Comparison of ENCODE assay signal across 27 cellular contexts in genomic region chr4:93730251-93730650, GRCh38.
"Had no signal": no experiment of that assay in that cellular context is flagged by ENCODE, and none has a peak within 500 bp of the region (broad histone marks: within the 10 kb centered on the region; RNA-seq: fewer than 3 reads in every experiment).

No MANE protein-coding gene starts in this region.

- H3K36me3 ChIP-seq: cardiac muscle cell, gastroesophageal sphincter, right lobe of liver, uterus had no signal

- H3K9me3 ChIP-seq: gastroesophageal sphincter, right lobe of liver, testis, uterus had no signal

- H3K36me3 Mint-ChIP-seq: activated CD4-positive, alpha-beta memory T cell treated with anti-CD3 and anti-CD28 coated beads for 36 hours; activated naive CD4-positive, alpha-beta T cell treated with anti-CD3 and anti-CD28 coated beads, Interleukin-2, amount 50 U/mL, for 24 hours; naive thymus-derived CD8-positive, alpha-beta T cell; type B pancreatic cell had no signal

- H3K27ac ChIP-seq: cardiac muscle cell, gastroesophageal sphincter, hepatocyte, right lobe of liver, testis, uterus, VCaP had no signal

- H3K4me1 Mint-ChIP-seq: activated CD4-positive, alpha-beta T cell treated with anti-CD3 and anti-CD28 coated beads, Interleukin-2, amount 10 ng/mL, durations not matched to agents 24 days and 14 days; activated naive CD4-positive, alpha-beta T cell treated with anti-CD3 and anti-CD28 coated beads, Interleukin-2, amount 50 U/mL, for 24 hours; naive thymus-derived CD8-positive, alpha-beta T cell had no signal

- H3K27me3 Mint-ChIP-seq: activated CD4-positive, alpha-beta memory T cell treated with anti-CD3 and anti-CD28 coated beads for 36 hours; activated CD4-positive, alpha-beta T cell treated with anti-CD3 and anti-CD28 coated beads, Interleukin-2, amount 10 ng/mL, durations not matched to agents 24 days and 14 days; activated naive CD4-positive, alpha-beta T cell treated with anti-CD3 and anti-CD28 coated beads, Interleukin-2, amount 50 U/mL, for 24 hours; activated T-cell treated with anti-CD3 and anti-CD28 coated beads, Interleukin-2, amount 50 U/mL, for 24 hours; effector memory CD8-positive, alpha-beta T cell; naive thymus-derived CD8-positive, alpha-beta T cell; type B pancreatic cell had no signal

- H3K27ac Mint-ChIP-seq: activated CD4-positive, alpha-beta memory T cell treated with anti-CD3 and anti-CD28 coated beads for 36 hours; activated CD4-positive, alpha-beta T cell treated with anti-CD3 and anti-CD28 coated beads, Interleukin-2, amount 10 ng/mL, durations not matched to agents 24 days and 14 days; activated naive CD4-positive, alpha-beta T cell treated with anti-CD3 and anti-CD28 coated beads, Interleukin-2, amount 50 U/mL, for 24 hours; activated T-cell treated with anti-CD3 and anti-CD28 coated beads, Interleukin-2, amount 50 U/mL, for 24 hours; effector memory CD8-positive, alpha-beta T cell; naive thymus-derived CD8-positive, alpha-beta T cell; T-helper 1 cell treated with Interleukin-12 subunit alpha and Interleukin-12 subunit beta and Interleukin-4 antibody, amounts not matched to agents 30 μg/mL and 1 μg/mL, for 36 hours; type B pancreatic cell had no signal

- DNase-seq: activated CD4-positive, alpha-beta memory T cell treated with anti-CD3 and anti-CD28 coated beads for 36 hours; activated CD4-positive, alpha-beta T cell treated with anti-CD3 and anti-CD28 coated beads, Interleukin-2, amount 10 ng/mL, durations not matched to agents 24 days and 14 days; activated CD4-positive, CD25-positive, alpha-beta regulatory T cell treated with anti-CD3 and anti-CD28 coated beads, Interleukin-2, amount 50 U/mL, for 72 hours; activated CD8-positive, alpha-beta memory T cell treated with anti-CD3 and anti-CD28 coated beads, Interleukin-2, amount 50 U/mL, for 48 hours; activated T-cell treated with anti-CD3 and anti-CD28 coated beads, Interleukin-2, amount 50 U/mL, for 24 hours; cortex of kidney; effector memory CD8-positive, alpha-beta T cell; left cardiac atrium; naive thymus-derived CD8-positive, alpha-beta T cell; right lobe of liver; stimulated activated CD4-positive, alpha-beta T cell treated with anti-CD3 and anti-CD28 coated beads, Interleukin-12 subunit alpha, Interleukin-12 subunit beta, amount 100 ng/mL, for 4 hours; stimulated activated CD4-positive, alpha-beta T cell treated with anti-CD3 and anti-CD28 coated beads, Interleukin-4, amount 100 ng/mL, for 1 hour; stimulated activated naive CD8-positive, alpha-beta T cell treated with anti-CD3 and anti-CD28 coated beads, Interleukin-15, Interleukin-2, amounts not matched to agents 100 U/mL and 50 U/mL, for 24 hours; SW 1271; T-helper 9 cell; testis; uterus had no signal

- FAIRE-seq: endothelial cell of umbilical vein, keratinocyte, TTC549 had no signal

- ATAC-seq: effector memory CD8-positive, alpha-beta T cell; gastroesophageal sphincter; left cardiac atrium; naive thymus-derived CD8-positive, alpha-beta T cell; right lobe of liver; stimulated activated naive CD8-positive, alpha-beta T cell treated with anti-CD3 and anti-CD28 coated beads, Interleukin-15, Interleukin-2, amounts not matched to agents 100 U/mL and 50 U/mL, for 24 hours had no signal

- H3K27me3 ChIP-seq: cardiac muscle cell, gastroesophageal sphincter, hepatocyte, right lobe of liver, testis, uterus had no signal

- H3K4me1 ChIP-seq: gastroesophageal sphincter, right lobe of liver, testis, uterus had no signal

- H3K4me3 Mint-ChIP-seq: activated CD4-positive, alpha-beta memory T cell treated with anti-CD3 and anti-CD28 coated beads for 36 hours; activated CD4-positive, alpha-beta T cell treated with anti-CD3 and anti-CD28 coated beads, Interleukin-2, amount 10 ng/mL, durations not matched to agents 24 days and 14 days; activated naive CD4-positive, alpha-beta T cell treated with anti-CD3 and anti-CD28 coated beads, Interleukin-2, amount 50 U/mL, for 24 hours; activated T-cell treated with anti-CD3 and anti-CD28 coated beads, Interleukin-2, amount 50 U/mL, for 24 hours; effector memory CD8-positive, alpha-beta T cell; naive thymus-derived CD8-positive, alpha-beta T cell; T-helper 1 cell treated with Interleukin-12 subunit alpha and Interleukin-12 subunit beta and Interleukin-4 antibody, amounts not matched to agents 30 μg/mL and 1 μg/mL, for 36 hours; type B pancreatic cell had no signal

- H3K4me3 ChIP-seq: cardiac muscle cell, gastroesophageal sphincter, hepatocyte, right lobe of liver, testis, uterus had no signal

- H3K9me3 Mint-ChIP-seq: activated CD4-positive, alpha-beta memory T cell treated with anti-CD3 and anti-CD28 coated beads for 36 hours; activated CD4-positive, alpha-beta T cell treated with anti-CD3 and anti-CD28 coated beads, Interleukin-2, amount 10 ng/mL, durations not matched to agents 24 days and 14 days; activated naive CD4-positive, alpha-beta T cell treated with anti-CD3 and anti-CD28 coated beads, Interleukin-2, amount 50 U/mL, for 24 hours; activated T-cell treated with anti-CD3 and anti-CD28 coated beads, Interleukin-2, amount 50 U/mL, for 24 hours; T-helper 1 cell treated with Interleukin-12 subunit alpha and Interleukin-12 subunit beta and Interleukin-4 antibody, amounts not matched to agents 30 μg/mL and 1 μg/mL, for 36 hours; type B pancreatic cell had no signal
